15 cellular contexts compared by ENCODE assay signal in the genomic region with DNA sequence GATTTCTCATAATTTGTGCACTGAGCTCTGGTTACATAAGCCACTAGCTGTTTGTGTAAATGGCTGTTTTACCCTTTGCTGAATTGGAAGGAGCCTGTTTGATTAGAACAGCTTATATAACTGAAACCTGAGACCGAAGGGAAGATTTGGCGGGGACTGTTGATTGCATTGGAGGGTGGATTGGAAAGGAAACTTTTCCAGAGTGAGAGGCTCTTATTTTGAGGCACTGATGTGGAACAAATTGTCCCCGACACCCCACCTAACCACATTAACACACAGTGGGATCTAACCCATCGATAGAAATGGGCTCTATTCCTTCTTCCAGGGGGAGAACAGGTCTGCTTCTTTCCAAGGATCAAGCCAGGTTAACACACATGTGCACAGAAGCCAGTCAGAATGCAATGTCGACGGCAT.
DNase-seq lines count a peak whose midpoint lies in the region; FAIRE-seq lines count a peak whose summit lies in the region.
"Had no signal": no experiment of that assay in that cellular context is flagged by ENCODE, and none has a peak within 500 bp of the region (broad histone marks: within the 10 kb centered on the region; RNA-seq: fewer than 3 reads in every experiment).

No MANE protein-coding gene starts in this region.

- DNase-seq in NCI-H1436 treated with DMSO at 0.1 percent for 48 hours (lab: John Stamatoyannopoulos, UW) = peak; percentile 80
- DNase-seq in NCI-H510A treated with DMSO at 0.1 percent for 48 hours (lab: John Stamatoyannopoulos, UW) = peak; percentile 82
- DNase-seq in left kidney (ENCODE audit: low read depth, low spot score) = peak; percentile 62
- DNase-seq in urothelium cell line (ENCODE audit: low spot score) = no peak
- no peak for DNase-seq in LoVo (ENCODE audit: low spot score)
- DNase-seq in 8988T = no peak
- no peak for DNase-seq in midbrain (lab: John Stamatoyannopoulos, UW)
- DNase-seq: activated CD8-positive, alpha-beta memory T cell treated with anti-CD3 and anti-CD28 coated beads, Interleukin-2, amount 10 ng/mL, durations not matched to agents 7 days and 5 days; activated naive CD4-positive, alpha-beta T cell treated with anti-CD3 and anti-CD28 coated beads, Interleukin-2, amount 50 U/mL, for 16 hours; caudate nucleus; CD4-positive, alpha-beta memory T cell; glutamatergic neuron; stimulated activated naive CD4-positive, alpha-beta T cell treated with Interleukin-2 at 50 U/mL for 16 hours had no signal

- peak; percentile 30 for FAIRE-seq in urothelium cell line (lab: Jason Lieb, UNC)
- FAIRE-seq: GM18507, H54 had no signal

Comparison
In these comparisons a context has a peak if more than half of its experiments do, and no peak if none do; other contexts are left out.
1. DNase-seq: peak in NCI-H1436 treated with DMSO at 0.1 percent for 48 hours (single experiment), NCI-H510A treated with DMSO at 0.1 percent for 48 hours (single experiment) and left kidney (single experiment); none in urothelium cell line (single experiment), LoVo (single experiment), 8988T (single experiment) and midbrain (single experiment).